Comparison of ENCODE assay signal across 13 cellular contexts in the genomic region with DNA sequence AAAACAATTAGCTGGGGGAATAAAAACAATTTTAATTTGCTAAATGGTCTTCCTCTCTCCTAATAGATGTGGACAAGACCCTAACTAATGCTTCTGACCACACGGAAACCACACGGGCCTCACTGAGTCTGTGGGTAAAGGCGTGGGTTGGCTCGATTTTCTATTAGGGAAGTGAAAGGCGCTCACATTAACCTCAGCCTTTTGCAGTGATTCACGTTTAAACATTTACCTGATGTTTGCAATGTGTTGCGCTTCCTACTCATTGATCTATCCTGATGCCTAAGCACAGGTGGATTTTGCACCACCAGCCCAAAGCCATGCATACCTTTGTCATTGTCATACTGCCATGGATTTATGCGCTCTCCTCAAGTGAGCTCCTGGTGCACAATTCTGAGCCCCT. TPM values are rescaled to one million over a fixed set of nuclear protein-coding genes. Genes with fewer than 3 reads are reported as not detected.
DNase-seq lines count a peak whose midpoint lies in the region; ATAC-seq, FAIRE-seq and TF ChIP-seq lines count a peak whose summit lies in the region.
"Had no signal": no experiment of that assay in that cellular context is flagged by ENCODE, and none has a peak within 500 bp of the region (broad histone marks: within the 10 kb centered on the region; RNA-seq: fewer than 3 reads in every experiment).

No MANE protein-coding gene starts in this region.

- no peak for TF ChIP-seq POLR2A in GM12878 (IDR thresholded peaks at IDR 0.05; ENCODE audit: low read depth, low read length)
- no peak for TF ChIP-seq POLR2A in spleen (IDR thresholded peaks at IDR 0.05)

- intact Hi-C loops in GM12878 (cut with micrococcal nuclease; ENCODE audit: unreplicated experiment), result no loop called here
- intact Hi-C loops in spleen (cut with DNase I; ENCODE audit: low total_unique reads), result no loop called here

- no peak for TF ChIP-seq CTCF in GM12878 (IDR thresholded peaks at IDR 0.05 in 2 of 3, conservative IDR thresholded peaks at IDR 0.05 in 1 of 3; ENCODE audit: control insufficient read depth in 2 of 3, extremely low read depth in 1 of 3, insufficient read depth in 1 of 3, low read depth in 3 of 3, low read length in 3 of 3)
- TF ChIP-seq CTCF in spleen (IDR thresholded peaks at IDR 0.05 in 8 of 11, conservative IDR thresholded peaks at IDR 0.05 in 3 of 11), result no peak

- H3K27me3 ChIP-seq in GM12878 (replicated peaks in 1 of 2; ENCODE audit: control insufficient read depth in 2 of 2, insufficient read depth in 2 of 2, low read length in 1 of 2), result peaks cover 3 to 22% of the 10 kb centered on the region in 2 experiments
- H3K27me3 ChIP-seq in spleen (replicated peaks in 1 of 7), result peaks cover 0 to 4% (median 0%) of the 10 kb centered on the region in 7 donors

- peak; percentile 38 for DNase-seq in GM12878 (ENCODE audit: low read depth, low spot score)
- DNase-seq in NCI-H187 (lab: John Stamatoyannopoulos, UW), result no peak
- no peak for DNase-seq in activated CD4-positive, CD25-positive, alpha-beta regulatory T cell (lab: John Stamatoyannopoulos, UW)
- no peak for DNase-seq in spleen
- no peak for DNase-seq in NCI-H2171 treated with DMSO at 0.1 percent for 48 hours (lab: John Stamatoyannopoulos, UW)
- DNase-seq: Karpas-422; NCI-H524; stimulated activated naive CD8-positive, alpha-beta T cell treated with anti-CD3 and anti-CD28 coated beads, Interleukin-15, amount 100 ng/mL, for 72 hours had no signal

- H3K36me3 ChIP-seq in GM12878 (ENCODE audit: control insufficient read depth in 2 of 2, insufficient read depth in 2 of 2, low read length in 1 of 2) (no peaks in the 10 kb centered on the region), spleen (no peaks in the 10 kb centered on the region)

- SMC1A ChIA-PET in GM12878 (lab: Charles Lee; ENCODE audit: uncharacterized antibody, unreplicated experiment), result no interaction called here

- FAIRE-seq in GM12878 (lab: Jason Lieb, UNC), result peak; percentile 85
- FAIRE-seq: endothelial cell of umbilical vein had no signal

- CTCF ChIA-PET in GM12878 (lab: Yijun Ruan, JAX), result no interaction called here

- no peaks in the 10 kb centered on the region for H4K20me1 ChIP-seq in GM12878 (ENCODE audit: control insufficient read depth, insufficient read depth)

- RAD21 ChIA-PET in GM12878 (lab: Charles Lee; ENCODE audit: unreplicated experiment), result no interaction called here

- no peak overlapping the region for H3K4me3 ChIP-seq in GM12878
- H3K4me3 ChIP-seq in spleen, result no peak overlapping the region

- POLR2A ChIA-PET in GM12878 (lab: Charles Lee), result no interaction called here

- no peak overlapping the region for H2AFZ ChIP-seq in GM12878 (ENCODE audit: control insufficient read depth, low read depth, low read length)

- H3K27ac ChIP-seq in GM12878 (ENCODE audit: control insufficient read depth, insufficient read depth), result no peak overlapping the region
- no peak overlapping the region for H3K27ac ChIP-seq in spleen

- TF ChIP-seq EP300 in GM12878 (IDR thresholded peaks at IDR 0.05; ENCODE audit: borderline replicate concordance in 1 of 2, control insufficient read depth in 1 of 2, low read depth in 2 of 2, low read length in 2 of 2), result peak; percentile 24 to 68; a peak in 2 of 4 replicates

- H3K79me2 ChIP-seq in GM12878 (ENCODE audit: control insufficient read depth, insufficient read depth, low read length), result no peaks in the 10 kb centered on the region

- 14% methylated on average over 8 of the region's 8 CpGs for WGBS in GM12878 (ENCODE audit: insufficient coverage, insufficient replicate concordance, low lambda C conversion rate, missing lambda C conversion rate)
- WGBS in spleen, 5 donors, result 53 to 69% (median 61%) methylated on average over 8 of the region's 8 CpGs

- in situ Hi-C loops in GM12878 (cut with MboI), result no loop called here

- no peaks in the 10 kb centered on the region for H3K9me3 ChIP-seq in GM12878 (replicated peaks; ENCODE audit: control insufficient read depth, insufficient read depth, low read length)
- no peaks in the 10 kb centered on the region for H3K9me3 ChIP-seq in spleen

- no peak overlapping the region for H3K4me2 ChIP-seq in GM12878 (ENCODE audit: control insufficient read depth, insufficient read depth)

- H3K4me1 ChIP-seq in GM12878 (ENCODE audit: control insufficient read depth, insufficient read depth, low read length), result no peaks in the 10 kb centered on the region; the same call in 1 of the 2 replicates
- H3K4me1 ChIP-seq in spleen, result no peaks in the 10 kb centered on the region

- no peak for TF ChIP-seq RAD21 in GM12878 (IDR thresholded peaks at IDR 0.05; ENCODE audit: insufficient read depth, low read depth, low read length)

- BruUV-seq in GM12878 (replicated peaks; lab: Mats Ljungman, UMichigan), result no TSS peak

- no peak overlapping the region for H3K9ac ChIP-seq in GM12878 (ENCODE audit: control insufficient read depth, insufficient read depth, low read length)

- ATAC-seq in GM18861 (IDR thresholded peaks at IDR 0.05; ENCODE audit: unreplicated experiment) (peak; percentile 99), GM21528 (IDR thresholded peaks at IDR 0.05; ENCODE audit: low FRiP score, unreplicated experiment) (peak; percentile 100), HG03095 (IDR thresholded peaks at IDR 0.05; ENCODE audit: unreplicated experiment) (peak; percentile 93), GM12878 (peak; percentile 98)
- ATAC-seq: SK-N-SH treated with all-trans-retinoic acid at 6 μM for 48 hours; stimulated activated naive CD8-positive, alpha-beta T cell treated with anti-CD3 and anti-CD28 coated beads, Interleukin-15, amount 100 ng/mL, for 72 hours had no signal

TF ChIP-seq in GM12878, 131 proteins besides CTCF, POLR2A, EP300 and RAD21 (continues in another document):
- TF ChIP-seq JUND (IDR thresholded peaks at IDR 0.05; ENCODE audit: low read depth, low read length) (no peak), NR2F1 (conservative IDR thresholded peaks at IDR 0.05) (peak; percentile 88), MXI1 (IDR thresholded peaks at IDR 0.05; ENCODE audit: low read depth, low read length) (peak; percentile 71), SIX5 (IDR thresholded peaks at IDR 0.05; ENCODE audit: low read depth, low read length, severe bottlenecking) (no peak), SMC3 (IDR thresholded peaks at IDR 0.05; ENCODE audit: borderline replicate concordance, low read length) (no peak), POU2F2 (IDR thresholded peaks at IDR 0.05; ENCODE audit: borderline replicate concordance, low read depth, low read length) (peak; percentile 77; the same call in 2 of the 3 replicates), MTA3 (IDR thresholded peaks at IDR 0.05; ENCODE audit: borderline replicate concordance, low read length) (peak; percentile 95; the same call in 1 of the 2 replicates)
- TF ChIP-seq, protein P1, sequence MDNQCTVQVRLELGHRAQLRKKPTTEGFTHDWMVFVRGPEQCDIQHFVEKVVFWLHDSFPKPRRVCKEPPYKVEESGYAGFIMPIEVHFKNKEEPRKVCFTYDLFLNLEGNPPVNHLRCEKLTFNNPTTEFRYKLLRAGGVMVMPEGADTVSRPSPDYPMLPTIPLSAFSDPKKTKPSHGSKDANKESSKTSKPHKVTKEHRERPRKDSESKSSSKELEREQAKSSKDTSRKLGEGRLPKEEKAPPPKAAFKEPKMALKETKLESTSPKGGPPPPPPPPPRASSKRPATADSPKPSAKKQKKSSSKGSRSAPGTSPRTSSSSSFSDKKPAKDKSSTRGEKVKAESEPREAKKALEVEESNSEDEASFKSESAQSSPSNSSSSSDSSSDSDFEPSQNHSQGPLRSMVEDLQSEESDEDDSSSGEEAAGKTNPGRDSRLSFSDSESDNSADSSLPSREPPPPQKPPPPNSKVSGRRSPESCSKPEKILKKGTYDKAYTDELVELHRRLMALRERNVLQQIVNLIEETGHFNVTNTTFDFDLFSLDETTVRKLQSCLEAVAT (IDR thresholded peaks at IDR 0.05), result peak; percentile 89
- TF ChIP-seq, protein P2, sequence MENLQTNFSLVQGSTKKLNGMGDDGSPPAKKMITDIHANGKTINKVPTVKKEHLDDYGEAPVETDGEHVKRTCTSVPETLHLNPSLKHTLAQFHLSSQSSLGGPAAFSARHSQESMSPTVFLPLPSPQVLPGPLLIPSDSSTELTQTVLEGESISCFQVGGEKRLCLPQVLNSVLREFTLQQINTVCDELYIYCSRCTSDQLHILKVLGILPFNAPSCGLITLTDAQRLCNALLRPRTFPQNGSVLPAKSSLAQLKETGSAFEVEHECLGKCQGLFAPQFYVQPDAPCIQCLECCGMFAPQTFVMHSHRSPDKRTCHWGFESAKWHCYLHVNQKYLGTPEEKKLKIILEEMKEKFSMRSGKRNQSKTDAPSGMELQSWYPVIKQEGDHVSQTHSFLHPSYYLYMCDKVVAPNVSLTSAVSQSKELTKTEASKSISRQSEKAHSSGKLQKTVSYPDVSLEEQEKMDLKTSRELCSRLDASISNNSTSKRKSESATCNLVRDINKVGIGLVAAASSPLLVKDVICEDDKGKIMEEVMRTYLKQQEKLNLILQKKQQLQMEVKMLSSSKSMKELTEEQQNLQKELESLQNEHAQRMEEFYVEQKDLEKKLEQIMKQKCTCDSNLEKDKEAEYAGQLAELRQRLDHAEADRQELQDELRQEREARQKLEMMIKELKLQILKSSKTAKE (IDR thresholded peaks at IDR 0.05; ENCODE audit: low read depth, poor library complexity, severe bottlenecking), result peak; percentile 82
- TF ChIP-seq, protein P3, sequence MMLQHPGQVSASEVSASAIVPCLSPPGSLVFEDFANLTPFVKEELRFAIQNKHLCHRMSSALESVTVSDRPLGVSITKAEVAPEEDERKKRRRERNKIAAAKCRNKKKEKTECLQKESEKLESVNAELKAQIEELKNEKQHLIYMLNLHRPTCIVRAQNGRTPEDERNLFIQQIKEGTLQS (IDR thresholded peaks at IDR 0.05; ENCODE audit: borderline replicate concordance, extremely low read depth, low read depth, low read length), result no peak

RNA-seq across cellular contexts. Expression of a gene that starts 35.6 kb away (rescaled TPM):
- total RNA-seq in GM12878 (2013; cell fraction: nucleolus; rRNA removed), result 4.2 and 4.6 TPM in 2 replicates
- total RNA-seq in GM12878 (2014; rRNA removed) (0.49 and 0.68 TPM in 2 replicates), GM12878 (2014; rRNA removed; fragmentation: Illumina TruSeq; extraction: Trizol) (0.32 and 0.63 TPM in 2 replicates), GM12878 (2021) (0.93 and 1.2 TPM in 2 replicates), spleen (10 to 100 TPM; 18.7 to 49.9 (median 33.2) TPM)
- 0.51 TPM for polyA plus RNA-seq in GM12878 (2011; ENCODE audit: low read depth)
- polyA plus RNA-seq in GM12878 (2011; rRNA removed) (0.16 and 0.39 TPM in 2 replicates), GM12878 (2014; fragmentation: Illumina TruSeq; extraction: Trizol) (0.43 and 0.73 TPM in 2 replicates), GM12878 (2014; fragmentation: Nextera tagmentation; extraction: Ambion mirVana) (under 1 TPM; 0.06 to 0.22 TPM), GM12878 (2014; rRNA removed) (0.22 and 0.44 TPM in 2 replicates), GM12878 (2016; fragmentation: Nextera tagmentation; extraction: Ambion mirVana) (under 1 TPM; 0.14 to 0.52 TPM), spleen (1 to 10 TPM; 3.1 to 5.7 (median 3.4) TPM)
- polyA plus RNA-seq in GM12878 (2011; cell fraction: cytosol; rRNA removed), result 0.10 and 0.27 TPM in 2 replicates
- polyA plus RNA-seq in GM12878 (2011; cell fraction: nucleus; rRNA removed), result 0.25 and 0.37 TPM in 2 replicates
- 0.95 and 1.4 TPM in 2 replicates for polyA plus RNA-seq in GM12878 (2012)
- 0.37 and 0.57 TPM in 2 replicates for polyA minus RNA-seq in GM12878 (2011; rRNA and poly(A)+ RNA removed)
- polyA minus RNA-seq in GM12878 (2011; cell fraction: cytosol; rRNA and poly(A)+ RNA removed), result not detected in 2 replicates
- 0.12 and 0.38 TPM in 2 replicates for polyA minus RNA-seq in GM12878 (2011; cell fraction: nucleus; rRNA and poly(A)+ RNA removed)
